ENCODE assay signal across 32 cellular contexts in the genomic region with DNA sequence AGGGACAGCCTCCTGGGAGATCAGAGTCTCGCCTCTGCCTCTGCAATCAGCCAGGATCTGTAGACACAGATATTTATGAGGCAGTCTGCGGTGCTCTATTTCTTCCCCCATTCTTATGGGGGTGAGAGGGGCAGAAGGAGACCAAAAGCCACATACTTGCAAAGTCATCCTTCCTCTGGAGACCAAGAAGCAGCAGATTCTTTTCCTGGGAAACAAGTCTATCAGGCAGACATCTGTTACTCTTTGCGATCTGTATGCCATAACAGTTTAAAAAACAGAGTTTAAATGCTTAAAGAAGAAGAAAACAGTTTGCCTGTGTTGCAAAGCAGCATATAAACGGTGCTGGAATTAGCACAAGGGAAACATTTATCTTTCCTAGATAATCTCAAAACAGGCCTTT. TPM values are rescaled to one million over a fixed set of nuclear protein-coding genes. Genes with fewer than 3 reads are reported as not detected.
DNase-seq lines count a peak whose midpoint lies in the region; ATAC-seq and TF ChIP-seq lines count a peak whose summit lies in the region.
"Had no signal": no experiment of that assay in that cellular context is flagged by ENCODE, and none has a peak within 500 bp of the region (broad histone marks: within the 10 kb centered on the region; RNA-seq: fewer than 3 reads in every experiment).

No MANE protein-coding gene starts in this region.

- ATAC-seq in activated CD8-positive, alpha-beta memory T cell treated with anti-CD3 and anti-CD28 coated beads, Interleukin-2, amount 10 ng/mL, durations not matched to agents 7 days and 5 days: no peak
- ATAC-seq in omental fat pad (ENCODE audit: low FRiP score): no peak
- ATAC-seq: A549, gastrocnemius medialis, left lobe of liver had no signal

- no peaks in the 10 kb centered on the region for H3K27me3 Mint-ChIP-seq in activated CD8-positive, alpha-beta memory T cell treated with anti-CD3 and anti-CD28 coated beads, Interleukin-2, amount 10 ng/mL, durations not matched to agents 7 days and 5 days
- H3K27me3 Mint-ChIP-seq: dendritic cell treated with granulocyte-macrophage colony-stimulating factor and Interleukin-4, amounts not matched to agents 40 ng/mL and 50 ng/mL, for 4 days; IgD-negative memory B cell; naive B cell; type B pancreatic cell had no signal

- no peak overlapping the region for H3K9ac ChIP-seq in colonic mucosa (ENCODE audit: low read depth in 2 of 2, low read length in 2 of 2)
- H3K9ac ChIP-seq in smooth muscle cell (ENCODE audit: low read depth): no peak overlapping the region

- no peak for DNase-seq in activated CD8-positive, alpha-beta memory T cell treated with anti-CD3 and anti-CD28 coated beads, Interleukin-2, amount 10 ng/mL, durations not matched to agents 7 days and 5 days
- DNase-seq in activated CD8-positive, alpha-beta memory T cell treated with anti-CD3 and anti-CD28 coated beads, Interleukin-2, amount 50 U/mL, for 4 hours: no peak
- DNase-seq in GF-D8 (lab: John Stamatoyannopoulos, UW) (peak; percentile 25), colonic mucosa (no peak), smooth muscle cell (lab: John Stamatoyannopoulos, UW; ENCODE audit: unreplicated experiment) (no peak), omental fat pad (ENCODE audit: low spot score) (no peak), NCI-H2196 (lab: John Stamatoyannopoulos, UW; ENCODE audit: unreplicated experiment) (no peak), amniotic stem cell (lab: John Stamatoyannopoulos, UW) (no peak)
- DNase-seq: activated CD4-positive, CD25-positive, alpha-beta regulatory T cell; activated gamma-delta T cell treated with Interleukin-2 at 50 U/mL for 16 hours; activated T-cell treated with anti-CD3 and anti-CD28 coated beads, Interleukin-2, amount 50 U/mL, for 1 hour; anterior cingulate cortex; Caco-2; caudate nucleus; DMS79; endodermal cell; esophagus squamous epithelium; gastrocnemius medialis; H7; hypothalamus; immature natural killer cell; naive B cell; NCI-H1105; NCI-H187 treated with DMSO at 0.1 percent for 48 hours; NCI-H526; SIG-M5 had no signal

- peak overlapping the region; percentile 24 for H3K27ac Mint-ChIP-seq in activated CD8-positive, alpha-beta memory T cell treated with anti-CD3 and anti-CD28 coated beads, Interleukin-2, amount 10 ng/mL, durations not matched to agents 7 days and 5 days
- H3K27ac Mint-ChIP-seq: dendritic cell treated with granulocyte-macrophage colony-stimulating factor and Interleukin-4, amounts not matched to agents 40 ng/mL and 50 ng/mL, for 4 days; endodermal cell; IgD-negative memory B cell; immature natural killer cell; naive B cell; type B pancreatic cell had no signal

- intact Hi-C loops in colonic mucosa (cut with DNase I): no loop called here

- H3K4me1 Mint-ChIP-seq in activated CD8-positive, alpha-beta memory T cell treated with anti-CD3 and anti-CD28 coated beads, Interleukin-2, amount 10 ng/mL, durations not matched to agents 7 days and 5 days: peaks cover 61% of the 10 kb centered on the region

- WGBS in smooth muscle cell (ENCODE audit: low lambda C conversion rate): 30% methylated on average over 4 of the region's 4 CpGs

- H3K9me3 ChIP-seq in colonic mucosa (no peaks in the 10 kb centered on the region), smooth muscle cell (replicated peaks; ENCODE audit: low read depth) (no peaks in the 10 kb centered on the region)
- H3K9me3 ChIP-seq: A549, Caco-2, esophagus squamous epithelium, gastrocnemius medialis had no signal

- H4K20me1 ChIP-seq in smooth muscle cell (ENCODE audit: low read depth): no peaks in the 10 kb centered on the region

- H3K27ac ChIP-seq in colonic mucosa (peak overlapping the region; percentile 36), smooth muscle cell (ENCODE audit: low read depth) (peak overlapping the region; percentile 47)
- H3K27ac ChIP-seq: A549, gastrocnemius medialis, skin epidermis had no signal

- H3F3A ChIP-seq in smooth muscle cell (ENCODE audit: low read depth): peaks cover 18% of the 10 kb centered on the region

- no peaks in the 10 kb centered on the region for H3K9me3 Mint-ChIP-seq in activated CD8-positive, alpha-beta memory T cell treated with anti-CD3 and anti-CD28 coated beads, Interleukin-2, amount 10 ng/mL, durations not matched to agents 7 days and 5 days (ENCODE audit: low read depth)
- H3K9me3 Mint-ChIP-seq: dendritic cell treated with granulocyte-macrophage colony-stimulating factor and Interleukin-4, amounts not matched to agents 40 ng/mL and 50 ng/mL, for 4 days; endodermal cell; IgD-negative memory B cell; immature natural killer cell; naive B cell; type B pancreatic cell had no signal

- CTCF ChIA-PET in activated CD8-positive, alpha-beta memory T cell treated with anti-CD3 and anti-CD28 coated beads, Interleukin-2, amount 10 ng/mL, durations not matched to agents 7 days and 5 days (lab: Charles Lee): no interaction called here

- no peak overlapping the region for H3K4me3 ChIP-seq in colonic mucosa
- no peak overlapping the region for H3K4me3 ChIP-seq in smooth muscle cell
- H3K4me3 ChIP-seq: A549, esophagus squamous epithelium, gastrocnemius medialis, skin epidermis had no signal

- no peaks in the 10 kb centered on the region for H3K36me3 Mint-ChIP-seq in activated CD8-positive, alpha-beta memory T cell treated with anti-CD3 and anti-CD28 coated beads, Interleukin-2, amount 10 ng/mL, durations not matched to agents 7 days and 5 days
- H3K36me3 Mint-ChIP-seq: IgD-negative memory B cell, immature natural killer cell, naive B cell, type B pancreatic cell had no signal

- H3K4me3 Mint-ChIP-seq in activated CD8-positive, alpha-beta memory T cell treated with anti-CD3 and anti-CD28 coated beads, Interleukin-2, amount 10 ng/mL, durations not matched to agents 7 days and 5 days: no peak overlapping the region
- H3K4me3 Mint-ChIP-seq: dendritic cell treated with granulocyte-macrophage colony-stimulating factor and Interleukin-4, amounts not matched to agents 40 ng/mL and 50 ng/mL, for 4 days; endodermal cell; IgD-negative memory B cell; immature natural killer cell; type B pancreatic cell had no signal

- H3K79me2 ChIP-seq in smooth muscle cell (ENCODE audit: low read depth): no peaks in the 10 kb centered on the region

- no peaks in the 10 kb centered on the region for H3K27me3 ChIP-seq in colonic mucosa
- H3K27me3 ChIP-seq in smooth muscle cell (ENCODE audit: low read depth): no peaks in the 10 kb centered on the region
- H3K27me3 ChIP-seq: esophagus squamous epithelium, gastrocnemius medialis had no signal

- H3K36me3 ChIP-seq in colonic mucosa: no peaks in the 10 kb centered on the region
- no peaks in the 10 kb centered on the region for H3K36me3 ChIP-seq in smooth muscle cell (ENCODE audit: low read depth)
- H3K36me3 ChIP-seq: esophagus squamous epithelium, gastrocnemius medialis had no signal

- TF ChIP-seq CTCF in colonic mucosa (IDR thresholded peaks at IDR 0.05) (no peak), smooth muscle cell (IDR thresholded peaks at IDR 0.05; ENCODE audit: borderline replicate concordance, insufficient read depth, poor library complexity, severe bottlenecking) (no peak), omental fat pad (IDR thresholded peaks at IDR 0.05) (no peak)

- H3K4me1 ChIP-seq in colonic mucosa (peaks cover 4% of the 10 kb centered on the region), smooth muscle cell (ENCODE audit: low read depth) (peaks cover 4% of the 10 kb centered on the region)

- H3K4me2 ChIP-seq in smooth muscle cell: no peak overlapping the region
- H3K4me2 ChIP-seq: A549 had no signal

- no peak overlapping the region for H2AFZ ChIP-seq in smooth muscle cell (ENCODE audit: low read depth)

RNA-seq across cellular contexts. Expression of a gene that starts 50.6 kb away (rescaled TPM):
- 100 to 1,000 TPM; 103 to 113 TPM for total RNA-seq in activated CD8-positive, alpha-beta memory T cell treated with anti-CD3 and anti-CD28 coated beads, Interleukin-2, amount 10 ng/mL, durations not matched to agents 7 days and 5 days
- total RNA-seq in colonic mucosa (10 to 100 TPM; 17.8 to 23.6 TPM), smooth muscle cell (72.5 and 81.1 TPM in 2 replicates), omental fat pad (10 to 100 TPM; 12.3 to 40.2 (median 18.7) TPM)
- polyA plus RNA-seq in smooth muscle cell: 31.6 and 40.2 TPM in 2 replicates
